ENCODE assay signal across 1 cellular context in the genomic region with DNA sequence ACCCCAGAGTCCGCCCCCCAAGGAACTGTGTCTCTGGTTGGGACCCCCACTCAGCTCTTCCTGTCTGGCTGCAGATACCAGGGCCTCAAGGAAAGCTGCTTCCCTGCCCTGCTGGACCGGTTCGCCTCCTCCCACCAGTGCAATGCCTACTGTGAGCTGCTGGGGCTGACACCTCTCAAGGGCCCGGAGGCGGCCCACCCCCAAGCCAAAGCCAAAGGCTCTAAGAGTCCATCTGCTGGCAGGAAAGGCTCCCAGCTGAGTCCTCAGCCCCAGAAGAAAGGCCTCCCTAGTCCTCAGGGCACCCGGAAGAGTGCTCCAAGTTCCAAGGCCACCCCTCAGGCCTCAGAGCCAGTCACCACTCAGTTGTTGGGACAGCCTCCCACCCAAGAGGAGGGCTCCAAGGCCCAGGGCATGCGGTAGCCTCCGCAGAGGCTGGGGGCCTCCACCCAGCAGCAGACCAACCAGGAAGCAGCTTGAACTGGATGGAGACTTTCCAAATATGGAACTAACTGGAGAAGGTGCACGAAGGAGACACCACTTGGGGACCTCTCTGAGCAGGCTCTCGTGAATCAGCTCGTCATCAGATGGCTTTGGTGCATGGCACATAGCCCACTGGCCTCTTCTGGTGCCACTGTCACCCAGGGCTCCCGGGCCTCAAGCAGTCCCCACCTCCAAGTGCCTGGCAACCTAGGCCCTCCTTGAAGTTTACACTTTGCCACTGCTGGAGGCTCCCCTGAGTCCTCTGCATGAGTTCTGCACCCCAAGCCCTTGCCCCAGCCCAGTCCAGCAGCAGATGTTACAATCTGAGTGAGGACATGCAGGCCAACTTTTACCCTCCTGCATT.
A peak's percentile ranks its signal among the peaks of the same experiment; 100 is the strongest.
TF ChIP-seq lines count a peak whose summit lies in the region.

No MANE protein-coding gene starts in this region.

TF ChIP-seq in HepG2, 621 proteins besides CTCF, POLR2A, EP300 and RAD21 (continues in another document):
- no peak for TF ChIP-seq POGK (CRISPR knock-in tag; conservative IDR thresholded peaks at IDR 0.05)
- no peak for TF ChIP-seq ZNF446 (CRISPR knock-in tag; IDR thresholded peaks at IDR 0.05)
- 0 out of 2 replicates have a peak, but pooled peaks have one; percentile 22 for TF ChIP-seq MYC (CRISPR knock-in tag; IDR thresholded peaks at IDR 0.05; ENCODE audit: borderline replicate concordance)
- TF ChIP-seq ZMAT3 (CRISPR knock-in tag; conservative IDR thresholded peaks at IDR 0.05) = no peak
- TF ChIP-seq GABPA (IDR thresholded peaks at IDR 0.05; ENCODE audit: low read depth, low read length) = no peak
- no peak for TF ChIP-seq GABPA (CRISPR knock-in tag; IDR thresholded peaks at IDR 0.05; ENCODE audit: low read depth)
- no peak for TF ChIP-seq ZNF180 (CRISPR knock-in tag; IDR thresholded peaks at IDR 0.05; ENCODE audit: borderline replicate concordance, low read depth)
- no peak for TF ChIP-seq ELF1 (CRISPR knock-in tag; IDR thresholded peaks at IDR 0.05)
- TF ChIP-seq, protein P1, sequence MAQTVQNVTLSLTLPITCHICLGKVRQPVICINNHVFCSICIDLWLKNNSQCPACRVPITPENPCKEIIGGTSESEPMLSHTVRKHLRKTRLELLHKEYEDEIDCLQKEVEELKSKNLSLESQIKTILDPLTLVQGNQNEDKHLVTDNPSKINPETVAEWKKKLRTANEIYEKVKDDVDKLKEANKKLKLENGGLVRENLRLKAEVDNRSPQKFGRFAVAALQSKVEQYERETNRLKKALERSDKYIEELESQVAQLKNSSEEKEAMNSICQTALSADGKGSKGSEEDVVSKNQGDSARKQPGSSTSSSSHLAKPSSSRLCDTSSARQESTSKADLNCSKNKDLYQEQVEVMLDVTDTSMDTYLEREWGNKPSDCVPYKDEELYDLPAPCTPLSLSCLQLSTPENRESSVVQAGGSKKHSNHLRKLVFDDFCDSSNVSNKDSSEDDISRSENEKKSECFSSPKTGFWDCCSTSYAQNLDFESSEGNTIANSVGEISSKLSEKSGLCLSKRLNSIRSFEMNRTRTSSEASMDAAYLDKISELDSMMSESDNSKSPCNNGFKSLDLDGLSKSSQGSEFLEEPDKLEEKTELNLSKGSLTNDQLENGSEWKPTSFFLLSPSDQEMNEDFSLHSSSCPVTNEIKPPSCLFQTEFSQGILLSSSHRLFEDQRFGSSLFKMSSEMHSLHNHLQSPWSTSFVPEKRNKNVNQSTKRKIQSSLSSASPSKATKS (CRISPR knock-in tag; IDR thresholded peaks at IDR 0.05) = no peak
- TF ChIP-seq, protein P2, sequence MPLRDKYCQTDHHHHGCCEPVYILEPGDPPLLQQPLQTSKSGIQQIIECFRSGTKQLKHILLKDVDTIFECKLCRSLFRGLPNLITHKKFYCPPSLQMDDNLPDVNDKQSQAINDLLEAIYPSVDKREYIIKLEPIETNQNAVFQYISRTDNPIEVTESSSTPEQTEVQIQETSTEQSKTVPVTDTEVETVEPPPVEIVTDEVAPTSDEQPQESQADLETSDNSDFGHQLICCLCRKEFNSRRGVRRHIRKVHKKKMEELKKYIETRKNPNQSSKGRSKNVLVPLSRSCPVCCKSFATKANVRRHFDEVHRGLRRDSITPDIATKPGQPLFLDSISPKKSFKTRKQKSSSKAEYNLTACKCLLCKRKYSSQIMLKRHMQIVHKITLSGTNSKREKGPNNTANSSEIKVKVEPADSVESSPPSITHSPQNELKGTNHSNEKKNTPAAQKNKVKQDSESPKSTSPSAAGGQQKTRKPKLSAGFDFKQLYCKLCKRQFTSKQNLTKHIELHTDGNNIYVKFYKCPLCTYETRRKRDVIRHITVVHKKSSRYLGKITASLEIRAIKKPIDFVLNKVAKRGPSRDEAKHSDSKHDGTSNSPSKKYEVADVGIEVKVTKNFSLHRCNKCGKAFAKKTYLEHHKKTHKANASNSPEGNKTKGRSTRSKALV (CRISPR knock-in tag; IDR thresholded peaks at IDR 0.05) = no peak
- no peak for TF ChIP-seq ZNF598 (CRISPR knock-in tag; IDR thresholded peaks at IDR 0.05; ENCODE audit: borderline replicate concordance)
- TF ChIP-seq, protein P3, sequence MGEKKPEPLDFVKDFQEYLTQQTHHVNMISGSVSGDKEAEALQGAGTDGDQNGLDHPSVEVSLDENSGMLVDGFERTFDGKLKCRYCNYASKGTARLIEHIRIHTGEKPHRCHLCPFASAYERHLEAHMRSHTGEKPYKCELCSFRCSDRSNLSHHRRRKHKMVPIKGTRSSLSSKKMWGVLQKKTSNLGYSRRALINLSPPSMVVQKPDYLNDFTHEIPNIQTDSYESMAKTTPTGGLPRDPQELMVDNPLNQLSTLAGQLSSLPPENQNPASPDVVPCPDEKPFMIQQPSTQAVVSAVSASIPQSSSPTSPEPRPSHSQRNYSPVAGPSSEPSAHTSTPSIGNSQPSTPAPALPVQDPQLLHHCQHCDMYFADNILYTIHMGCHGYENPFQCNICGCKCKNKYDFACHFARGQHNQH (CRISPR knock-in tag; IDR thresholded peaks at IDR 0.05) = no peak
- TF ChIP-seq, protein P4, sequence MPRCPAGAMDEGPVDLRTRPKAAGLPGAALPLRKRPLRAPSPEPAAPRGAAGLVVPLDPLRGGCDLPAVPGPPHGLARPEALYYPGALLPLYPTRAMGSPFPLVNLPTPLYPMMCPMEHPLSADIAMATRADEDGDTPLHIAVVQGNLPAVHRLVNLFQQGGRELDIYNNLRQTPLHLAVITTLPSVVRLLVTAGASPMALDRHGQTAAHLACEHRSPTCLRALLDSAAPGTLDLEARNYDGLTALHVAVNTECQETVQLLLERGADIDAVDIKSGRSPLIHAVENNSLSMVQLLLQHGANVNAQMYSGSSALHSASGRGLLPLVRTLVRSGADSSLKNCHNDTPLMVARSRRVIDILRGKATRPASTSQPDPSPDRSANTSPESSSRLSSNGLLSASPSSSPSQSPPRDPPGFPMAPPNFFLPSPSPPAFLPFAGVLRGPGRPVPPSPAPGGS (CRISPR knock-in tag; IDR thresholded peaks at IDR 0.05) = no peak
- TF ChIP-seq ZNF652 (CRISPR knock-in tag; IDR thresholded peaks at IDR 0.05; ENCODE audit: borderline replicate concordance, low read depth) = no peak
- TF ChIP-seq ZNF263 (CRISPR knock-in tag; IDR thresholded peaks at IDR 0.05) = peak; percentile 42; the same call in 1 of the 2 replicates
- no peak for TF ChIP-seq ZNF768 (CRISPR knock-in tag; IDR thresholded peaks at IDR 0.05)
- no peak for TF ChIP-seq RELA (CRISPR knock-in tag; IDR thresholded peaks at IDR 0.05)
- TF ChIP-seq HNRNPLL (IDR thresholded peaks at IDR 0.05; ENCODE audit: low read depth, low read length, poor library complexity, severe bottlenecking) = no peak
- no peak for TF ChIP-seq DPF2 (CRISPR knock-in tag; IDR thresholded peaks at IDR 0.05; ENCODE audit: borderline replicate concordance, low read depth)
- TF ChIP-seq ZNF570 (CRISPR knock-in tag; IDR thresholded peaks at IDR 0.05; ENCODE audit: borderline replicate concordance) = no peak
- no peak for TF ChIP-seq ZFP41 (CRISPR knock-in tag; IDR thresholded peaks at IDR 0.05; ENCODE audit: borderline replicate concordance)
- TF ChIP-seq KLF13 (CRISPR knock-in tag; IDR thresholded peaks at IDR 0.05) = no peak
- TF ChIP-seq ZKSCAN5 (CRISPR knock-in tag; IDR thresholded peaks at IDR 0.05) = no peak
- no peak for TF ChIP-seq HNRNPUL1 (IDR thresholded peaks at IDR 0.05; ENCODE audit: low read depth, low read length)
- TF ChIP-seq NRL (CRISPR knock-in tag; IDR thresholded peaks at IDR 0.05; ENCODE audit: borderline replicate concordance) = no peak
- TF ChIP-seq SOX13 (IDR thresholded peaks at IDR 0.05) = no peak
- TF ChIP-seq SOX13 (CRISPR knock-in tag; conservative IDR thresholded peaks at IDR 0.05 in 1 of 2, IDR thresholded peaks at IDR 0.05 in 1 of 2) = no peak
- TF ChIP-seq, protein P5, sequence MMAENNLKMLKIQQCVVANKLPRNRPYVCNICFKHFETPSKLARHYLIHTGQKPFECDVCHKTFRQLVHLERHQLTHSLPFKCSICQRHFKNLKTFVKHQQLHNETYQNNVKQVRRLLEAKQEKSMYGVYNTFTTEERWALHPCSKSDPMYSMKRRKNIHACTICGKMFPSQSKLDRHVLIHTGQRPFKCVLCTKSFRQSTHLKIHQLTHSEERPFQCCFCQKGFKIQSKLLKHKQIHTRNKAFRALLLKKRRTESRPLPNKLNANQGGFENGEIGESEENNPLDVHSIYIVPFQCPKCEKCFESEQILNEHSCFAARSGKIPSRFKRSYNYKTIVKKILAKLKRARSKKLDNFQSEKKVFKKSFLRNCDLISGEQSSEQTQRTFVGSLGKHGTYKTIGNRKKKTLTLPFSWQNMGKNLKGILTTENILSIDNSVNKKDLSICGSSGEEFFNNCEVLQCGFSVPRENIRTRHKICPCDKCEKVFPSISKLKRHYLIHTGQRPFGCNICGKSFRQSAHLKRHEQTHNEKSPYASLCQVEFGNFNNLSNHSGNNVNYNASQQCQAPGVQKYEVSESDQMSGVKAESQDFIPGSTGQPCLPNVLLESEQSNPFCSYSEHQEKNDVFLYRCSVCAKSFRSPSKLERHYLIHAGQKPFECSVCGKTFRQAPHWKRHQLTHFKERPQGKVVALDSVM (CRISPR knock-in tag; IDR thresholded peaks at IDR 0.05) = peak; percentile 91
- TF ChIP-seq ZBTB21 (CRISPR knock-in tag; IDR thresholded peaks at IDR 0.05) = no peak
- no peak for TF ChIP-seq EED (CRISPR knock-in tag; IDR thresholded peaks at IDR 0.05)
- 0 out of 2 replicates have a peak, but pooled peaks have one; percentile 17 for TF ChIP-seq ARID4A (CRISPR knock-in tag; IDR thresholded peaks at IDR 0.05; ENCODE audit: borderline replicate concordance)
- no peak for TF ChIP-seq ZNF414 (CRISPR knock-in tag; IDR thresholded peaks at IDR 0.05)
- TF ChIP-seq ZNF251 (CRISPR knock-in tag; IDR thresholded peaks at IDR 0.05) = no peak
- no peak for TF ChIP-seq KAT8 (CRISPR knock-in tag; IDR thresholded peaks at IDR 0.05)
- no peak for TF ChIP-seq THAP11 (CRISPR knock-in tag; IDR thresholded peaks at IDR 0.05)
- no peak for TF ChIP-seq ZNF225 (CRISPR knock-in tag; IDR thresholded peaks at IDR 0.05)
- no peak for TF ChIP-seq FOSL1 (CRISPR knock-in tag; IDR thresholded peaks at IDR 0.05; ENCODE audit: borderline replicate concordance)
- TF ChIP-seq, protein P6, sequence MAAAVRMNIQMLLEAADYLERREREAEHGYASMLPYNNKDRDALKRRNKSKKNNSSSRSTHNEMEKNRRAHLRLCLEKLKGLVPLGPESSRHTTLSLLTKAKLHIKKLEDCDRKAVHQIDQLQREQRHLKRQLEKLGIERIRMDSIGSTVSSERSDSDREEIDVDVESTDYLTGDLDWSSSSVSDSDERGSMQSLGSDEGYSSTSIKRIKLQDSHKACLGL (CRISPR knock-in tag; IDR thresholded peaks at IDR 0.05) = 0 out of 2 replicates have a peak, but pooled peaks have one; percentile 31
- no peak for TF ChIP-seq FOXA1 (IDR thresholded peaks at IDR 0.05)
- TF ChIP-seq FOXA1 (CRISPR knock-in tag; IDR thresholded peaks at IDR 0.05) = no peak
- TF ChIP-seq, protein P7, sequence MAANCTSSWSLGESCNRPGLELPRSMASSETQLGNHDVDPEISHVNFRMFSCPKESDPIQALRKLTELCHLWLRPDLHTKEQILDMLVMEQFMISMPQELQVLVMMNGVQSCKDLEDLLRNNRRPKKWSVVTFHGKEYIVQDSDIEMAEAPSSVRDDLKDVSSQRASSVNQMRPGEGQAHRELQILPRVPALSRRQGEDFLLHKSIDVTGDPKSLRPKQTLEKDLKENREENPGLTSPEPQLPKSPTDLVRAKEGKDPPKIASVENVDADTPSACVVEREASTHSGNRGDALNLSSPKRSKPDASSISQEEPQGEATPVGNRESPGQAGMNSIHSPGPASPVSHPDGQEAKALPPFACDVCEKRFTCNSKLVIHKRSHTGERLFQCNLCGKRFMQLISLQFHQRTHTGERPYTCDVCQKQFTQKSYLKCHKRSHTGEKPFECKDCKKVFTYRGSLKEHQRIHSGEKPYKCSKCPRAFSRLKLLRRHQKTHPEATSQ (CRISPR knock-in tag; IDR thresholded peaks at IDR 0.05; ENCODE audit: borderline replicate concordance) = no peak
- TF ChIP-seq HMG20B (CRISPR knock-in tag; conservative IDR thresholded peaks at IDR 0.05) = no peak
- no peak for TF ChIP-seq DNMT3B (CRISPR knock-in tag; conservative IDR thresholded peaks at IDR 0.05)
- no peak for TF ChIP-seq GATAD1 (CRISPR knock-in tag; IDR thresholded peaks at IDR 0.05)
